Comparison of ENCODE assay signal across 21 cellular contexts in the genomic region with DNA sequence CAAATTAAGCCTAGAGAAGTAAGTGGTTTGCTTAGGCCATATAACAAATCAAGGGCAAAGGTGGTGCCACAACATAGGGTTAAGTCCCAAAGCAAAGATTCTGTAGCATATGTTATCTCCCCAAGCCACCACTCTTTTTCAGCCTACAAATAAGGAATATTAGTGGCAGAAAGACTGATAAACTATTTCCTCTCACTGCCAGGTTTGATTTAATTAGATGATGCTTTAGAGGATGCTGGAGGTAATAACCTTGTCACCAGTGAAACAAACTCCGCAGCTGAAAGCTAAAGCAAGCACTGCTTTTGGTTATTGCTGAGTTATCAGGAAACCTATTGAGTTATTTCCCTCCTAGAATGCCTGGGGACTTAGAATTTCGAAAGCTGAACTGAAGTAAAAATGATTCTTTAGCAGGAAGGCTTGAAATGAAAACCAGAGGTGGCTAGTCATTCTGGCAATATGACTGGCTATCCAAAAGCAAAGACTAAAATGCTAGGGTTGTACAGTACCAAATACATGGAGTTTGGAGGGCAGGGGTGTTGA.
DNase-seq lines count a peak whose midpoint lies in the region; ATAC-seq and TF ChIP-seq lines count a peak whose summit lies in the region.
"Had no signal": no experiment of that assay in that cellular context is flagged by ENCODE, and none has a peak within 500 bp of the region (broad histone marks: within the 10 kb centered on the region; RNA-seq: fewer than 3 reads in every experiment).

No MANE protein-coding gene starts in this region.

- H3K9ac ChIP-seq in BLaER1 treated with 17β-estradiol and CSF1 and Interleukin-3, amounts not matched to agents 10 nM and 100 nM, result no peak overlapping the region
- no peak overlapping the region for H3K9ac ChIP-seq in SK-N-SH

- peaks cover 0 to 33% (median 0%) of the 10 kb centered on the region in 11 experiments; a peak in 3 of 22 replicates for H3K27me3 ChIP-seq in BLaER1 treated with 17β-estradiol and CSF1 and Interleukin-3, amounts not matched to agents 10 nM and 100 nM
- no peaks in the 10 kb centered on the region for H3K27me3 ChIP-seq in SK-N-SH (ENCODE audit: insufficient read depth)
- no peaks in the 10 kb centered on the region for H3K27me3 ChIP-seq in tibial nerve
- H3K27me3 ChIP-seq: brain microvascular endothelial cell, foreskin keratinocyte, pancreas had no signal

- H3K4me3 Mint-ChIP-seq in immature natural killer cell, result no peak overlapping the region
- H3K4me3 Mint-ChIP-seq in stimulated activated effector memory CD8-positive, alpha-beta T cell treated with anti-CD3 and anti-CD28 coated beads, Interleukin-12 subunit alpha, Interleukin-12 subunit beta, amount 100 ng/mL, for 72 hours, result no peak overlapping the region
- H3K4me3 Mint-ChIP-seq: activated CD8-positive, alpha-beta T cell treated with anti-CD3 and anti-CD28 coated beads, Interleukin-2, amount 10 ng/mL, durations not matched to agents 7 days and 5 days; activated naive CD8-positive, alpha-beta T cell; CD8-positive, alpha-beta memory T cell; WTC11 had no signal

- peak overlapping the region in 8 of 11 experiments; percentile 2 to 65 (median 44); a peak in 15 of 22 replicates for H3K4me2 ChIP-seq in BLaER1 treated with 17β-estradiol and CSF1 and Interleukin-3, amounts not matched to agents 10 nM and 100 nM
- no peak overlapping the region for H3K4me2 ChIP-seq in SK-N-SH
- H3K4me2 ChIP-seq: smooth muscle cell had no signal

- H3K9me3 ChIP-seq in BLaER1 treated with 17β-estradiol and CSF1 and Interleukin-3, amounts not matched to agents 10 nM and 100 nM (replicated peaks in 1 of 11), result no peaks in the 10 kb centered on the region
- H3K9me3 ChIP-seq in SK-N-SH (no peaks in the 10 kb centered on the region), tibial nerve (no peaks in the 10 kb centered on the region)
- H3K9me3 ChIP-seq: pancreas had no signal

- peaks cover 0 to 15% (median 13%) of the 10 kb centered on the region in 10 experiments; a peak in 14 of 20 replicates for H3K4me1 ChIP-seq in BLaER1 treated with 17β-estradiol and CSF1 and Interleukin-3, amounts not matched to agents 10 nM and 100 nM
- H3K4me1 ChIP-seq in SK-N-SH (ENCODE audit: control insufficient read depth in 1 of 2, insufficient read depth in 2 of 2, low read depth in 1 of 2, low read length in 1 of 2) (peaks cover 35 to 45% of the 10 kb centered on the region in 2 experiments), tibial nerve (peaks cover 0 to 92% (median 28%) of the 10 kb centered on the region in 4 donors)
- H3K4me1 ChIP-seq: pancreas had no signal

- H3K36me3 Mint-ChIP-seq in immature natural killer cell, result peaks cover 0 to 31% (median 0%) of the 10 kb centered on the region in 3 donors
- no peaks in the 10 kb centered on the region for H3K36me3 Mint-ChIP-seq in stimulated activated effector memory CD8-positive, alpha-beta T cell treated with anti-CD3 and anti-CD28 coated beads, Interleukin-12 subunit alpha, Interleukin-12 subunit beta, amount 100 ng/mL, for 72 hours
- H3K36me3 Mint-ChIP-seq: WTC11 had no signal

- no peaks in the 10 kb centered on the region for H3K79me2 ChIP-seq in SK-N-SH (ENCODE audit: insufficient read depth)

- H2AFZ ChIP-seq in SK-N-SH (ENCODE audit: low read depth), result no peak overlapping the region

- peaks cover 0 to 54% (median 18%) of the 10 kb centered on the region in 11 experiments; a peak in 12 of 22 replicates for H3K36me3 ChIP-seq in BLaER1 treated with 17β-estradiol and CSF1 and Interleukin-3, amounts not matched to agents 10 nM and 100 nM
- peaks cover 0 to 12% of the 10 kb centered on the region in 2 experiments for H3K36me3 ChIP-seq in SK-N-SH (replicated peaks in 1 of 2; ENCODE audit: control insufficient read depth in 1 of 2, insufficient read depth in 2 of 2, low read length in 1 of 2)
- peaks cover 0 to 25% (median 0%) of the 10 kb centered on the region in 3 donors for H3K36me3 ChIP-seq in tibial nerve
- H3K36me3 ChIP-seq: brain microvascular endothelial cell, pancreas had no signal

- H3K27ac Mint-ChIP-seq in immature natural killer cell, result peak overlapping the region; percentile 46 to 83 (median 64)
- H3K27ac Mint-ChIP-seq in stimulated activated effector memory CD8-positive, alpha-beta T cell treated with anti-CD3 and anti-CD28 coated beads, Interleukin-12 subunit alpha, Interleukin-12 subunit beta, amount 100 ng/mL, for 72 hours, result no peak overlapping the region
- H3K27ac Mint-ChIP-seq: activated CD8-positive, alpha-beta T cell treated with anti-CD3 and anti-CD28 coated beads, Interleukin-2, amount 10 ng/mL, durations not matched to agents 7 days and 5 days; activated naive CD8-positive, alpha-beta T cell had no signal

- peak; percentile 68 for ATAC-seq in stimulated activated effector memory CD8-positive, alpha-beta T cell treated with anti-CD3 and anti-CD28 coated beads, Interleukin-12 subunit alpha, Interleukin-12 subunit beta, amount 100 ng/mL, for 72 hours
- no peak for ATAC-seq in GM21717 (IDR thresholded peaks at IDR 0.05; ENCODE audit: unreplicated experiment)
- ATAC-seq: activated CD8-positive, alpha-beta T cell treated with anti-CD3 and anti-CD28 coated beads, Interleukin-2, amount 10 ng/mL, durations not matched to agents 7 days and 5 days; foreskin keratinocyte; pancreas; WTC11 had no signal

- no peak for TF ChIP-seq CTCF in SK-N-SH (IDR thresholded peaks at IDR 0.05)
- TF ChIP-seq CTCF in tibial nerve (IDR thresholded peaks at IDR 0.05), result no peak

- WGBS in SK-N-SH (ENCODE audit: low lambda C conversion rate), result 54% methylated on average over 2 of the region's 2 CpGs
- 75 to 79% methylated on average over 2 of the region's 2 CpGs for WGBS in tibial nerve, 2 donors

- H3K27ac ChIP-seq in BLaER1 treated with 17β-estradiol and CSF1 and Interleukin-3, amounts not matched to agents 10 nM and 100 nM, result no peak overlapping the region
- H3K27ac ChIP-seq in SK-N-SH (ENCODE audit: low read depth in 2 of 2, low read length in 1 of 2) (peak overlapping the region in 1 of 2 experiments; percentile 86; a peak in 2 of 4 replicates), tibial nerve (peak overlapping the region in 2 of 4 donors; percentile 71 to 81)
- H3K27ac ChIP-seq: brain microvascular endothelial cell, foreskin keratinocyte, pancreas had no signal

- peaks cover 0 to 2% (median 0%) of the 10 kb centered on the region in 3 donors for H3K27me3 Mint-ChIP-seq in immature natural killer cell (ENCODE audit: low read depth in 3 of 3)
- H3K27me3 Mint-ChIP-seq: activated naive CD8-positive, alpha-beta T cell; CD8-positive, alpha-beta memory T cell had no signal

- no peaks in the 10 kb centered on the region for H3K9me2 ChIP-seq in SK-N-SH

- DNase-seq in SK-N-SH (peak; percentile 38), immature natural killer cell (no peak), medulla oblongata (ENCODE audit: extremely low spot score) (no peak), tibial nerve (ENCODE audit: low spot score in 2 of 2) (no peak), NCI-H345 (lab: John Stamatoyannopoulos, UW) (no peak)
- no peak for DNase-seq in stimulated activated effector memory CD8-positive, alpha-beta T cell treated with anti-CD3 and anti-CD28 coated beads, Interleukin-12 subunit alpha, Interleukin-12 subunit beta, amount 100 ng/mL, for 72 hours (ENCODE audit: low spot score in 2 of 2)
- DNase-seq: activated CD8-positive, alpha-beta T cell treated with anti-CD3 and anti-CD28 coated beads, Interleukin-2, amount 10 ng/mL, durations not matched to agents 7 days and 5 days; brain microvascular endothelial cell; CD8-positive, alpha-beta memory T cell; dermis blood vessel endothelial cell; DND-41; foreskin keratinocyte; H7; MV-4-11; NCI-H187 treated with DMSO at 0.1 percent for 48 hours; pancreas had no signal

- POLR2A ChIA-PET in SK-N-SH (lab: Yijun Ruan, JAX), result no interaction called here

- CTCF ChIA-PET in SK-N-SH (lab: Yijun Ruan, JAX), result interaction anchor here (0.7 to 2.6 kb wide), 4 partner anchors 9 to 51 kb away, joined by 3 to 14 read pairs (median 8); no protein-coding TSS in a partner anchor

- peaks cover 52 to 53% of the 10 kb centered on the region in 2 donors for H3K4me1 Mint-ChIP-seq in immature natural killer cell
- peaks cover 20% of the 10 kb centered on the region for H3K4me1 Mint-ChIP-seq in stimulated activated effector memory CD8-positive, alpha-beta T cell treated with anti-CD3 and anti-CD28 coated beads, Interleukin-12 subunit alpha, Interleukin-12 subunit beta, amount 100 ng/mL, for 72 hours

- peaks cover 10% of the 10 kb centered on the region for H3F3A ChIP-seq in SK-N-SH (replicated peaks; ENCODE audit: insufficient read depth)

- peak in 1 of 2 experiments; percentile 67; a peak in 2 of 4 replicates for TF ChIP-seq EP300 in SK-N-SH (IDR thresholded peaks at IDR 0.05; ENCODE audit: borderline replicate concordance in 1 of 2, low read depth in 1 of 2, low read length in 1 of 2)
- TF ChIP-seq EP300 in tibial nerve (IDR thresholded peaks at IDR 0.05), result no peak

- H4K20me1 ChIP-seq in BLaER1 treated with 17β-estradiol and CSF1 and Interleukin-3, amounts not matched to agents 10 nM and 100 nM, result no peaks in the 10 kb centered on the region
- H4K20me1 ChIP-seq in SK-N-SH (ENCODE audit: insufficient read depth), result no peaks in the 10 kb centered on the region

- H3K4me3 ChIP-seq in BLaER1 treated with 17β-estradiol and CSF1 and Interleukin-3, amounts not matched to agents 10 nM and 100 nM, result no peak overlapping the region
- H3K4me3 ChIP-seq in SK-N-SH (ENCODE audit: low read depth in 2 of 2, low read length in 1 of 2) (no peak overlapping the region), tibial nerve (no peak overlapping the region)
- H3K4me3 ChIP-seq: pancreas, smooth muscle cell had no signal

- TF ChIP-seq POLR2A in tibial nerve (IDR thresholded peaks at IDR 0.05), result no peak

- no peak; the same call in 1 of the 2 replicates for TF ChIP-seq RAD21 in SK-N-SH (IDR thresholded peaks at IDR 0.05; ENCODE audit: low read length)

- no peaks in the 10 kb centered on the region for H3K9me3 Mint-ChIP-seq in immature natural killer cell
- no peaks in the 10 kb centered on the region for H3K9me3 Mint-ChIP-seq in stimulated activated effector memory CD8-positive, alpha-beta T cell treated with anti-CD3 and anti-CD28 coated beads, Interleukin-12 subunit alpha, Interleukin-12 subunit beta, amount 100 ng/mL, for 72 hours
- H3K9me3 Mint-ChIP-seq: CD8-positive, alpha-beta memory T cell; WTC11 had no signal

TF ChIP-seq in SK-N-SH, 30 proteins besides CTCF, POLR2A, EP300 and RAD21 (continues in another document):
- TF ChIP-seq SMC3 (IDR thresholded peaks at IDR 0.05; ENCODE audit: low read depth, low read length) (no peak), GABPA (IDR thresholded peaks at IDR 0.05; ENCODE audit: low read depth) (no peak), JUND (IDR thresholded peaks at IDR 0.05) (no peak), TCF12 (IDR thresholded peaks at IDR 0.05) (no peak), TEAD4 (IDR thresholded peaks at IDR 0.05; ENCODE audit: borderline replicate concordance, insufficient read depth) (no peak)
- TF ChIP-seq, protein P1, sequence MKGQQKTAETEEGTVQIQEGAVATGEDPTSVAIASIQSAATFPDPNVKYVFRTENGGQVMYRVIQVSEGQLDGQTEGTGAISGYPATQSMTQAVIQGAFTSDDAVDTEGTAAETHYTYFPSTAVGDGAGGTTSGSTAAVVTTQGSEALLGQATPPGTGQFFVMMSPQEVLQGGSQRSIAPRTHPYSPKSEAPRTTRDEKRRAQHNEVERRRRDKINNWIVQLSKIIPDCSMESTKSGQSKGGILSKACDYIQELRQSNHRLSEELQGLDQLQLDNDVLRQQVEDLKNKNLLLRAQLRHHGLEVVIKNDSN (IDR thresholded peaks at IDR 0.05; ENCODE audit: borderline replicate concordance, low read depth), result no peak
